In genomic region chr1:175877939-175878730, GRCh38 we compare ENCODE assay signal across 22 cellular contexts.
A peak's percentile ranks its signal among the peaks of the same experiment; 100 is the strongest.
DNase-seq lines count a peak whose midpoint lies in the region; ATAC-seq, FAIRE-seq and TF ChIP-seq lines count a peak whose summit lies in the region.
"Had no signal": no experiment of that assay in that cellular context is flagged by ENCODE, and none has a peak within 500 bp of the region (broad histone marks: within the 10 kb centered on the region; RNA-seq: fewer than 3 reads in every experiment).

No MANE protein-coding gene starts in this region.

- no peak overlapping the region for H3K18ac ChIP-seq in H1 (ENCODE audit: extremely low read depth, low read length)

- no peak overlapping the region for H3K56ac ChIP-seq in H1 (replicated peaks; ENCODE audit: insufficient read length, low read depth, low read length)

- no peak overlapping the region for H2BK5ac ChIP-seq in H1 (ENCODE audit: low read depth, low read length)

- H2BK15ac ChIP-seq in H1 (ENCODE audit: low read length) = no peak overlapping the region

- H4K5ac ChIP-seq in H1 (ENCODE audit: insufficient read length, low read depth, low read length) = no peak overlapping the region

- no peaks in the 10 kb centered on the region for H3K79me1 ChIP-seq in H1 (ENCODE audit: low read depth, low read length)

- no peaks in the 10 kb centered on the region for H3K4me1 Mint-ChIP-seq in stimulated activated naive CD8-positive, alpha-beta T cell treated with anti-CD3 and anti-CD28 coated beads, Interleukin-15, amount 100 ng/mL, for 72 hours
- H3K4me1 Mint-ChIP-seq: activated T-helper 17 cell treated with anti-CD3 and anti-CD28 coated beads, Interleukin-2, amount 50 U/mL, for 72 hours had no signal

- no peak for TF ChIP-seq EP300 in H1 (IDR thresholded peaks at IDR 0.05; ENCODE audit: borderline replicate concordance in 1 of 2, low read depth in 2 of 2, low read length in 2 of 2)

- no peak overlapping the region for H3K4ac ChIP-seq in H1 (replicated peaks; ENCODE audit: insufficient read length, low read depth, low read length)

- peak overlapping the region; percentile 86 for H4K8ac ChIP-seq in H1 (ENCODE audit: extremely low read depth, insufficient read depth, low read length)

- no peak for TF ChIP-seq RAD21 in H1 (IDR thresholded peaks at IDR 0.05 in 1 of 2, conservative IDR thresholded peaks at IDR 0.05 in 1 of 2; ENCODE audit: low read depth in 2 of 2, low read length in 2 of 2)

- no peak overlapping the region for H2BK12ac ChIP-seq in H1 (ENCODE audit: low read depth, low read length)

- no peak overlapping the region for H3K4me2 ChIP-seq in H1 (ENCODE audit: insufficient read depth in 1 of 2, low read depth in 2 of 2, low read length in 2 of 2)

- H3K4me3 Mint-ChIP-seq in stimulated activated naive CD8-positive, alpha-beta T cell treated with anti-CD3 and anti-CD28 coated beads, Interleukin-15, amount 100 ng/mL, for 72 hours = no peak overlapping the region
- H3K4me3 Mint-ChIP-seq: activated T-helper 17 cell treated with anti-CD3 and anti-CD28 coated beads, Interleukin-2, amount 50 U/mL, for 72 hours; CD4-positive, alpha-beta T cell; IgD-negative memory B cell; natural killer cell treated with Interleukin-12 subunit alpha and Interleukin-12 subunit beta and Interleukin-15 and Interleukin-18, amount 100 ng/mL, for 72 hours had no signal

- H3K27me3 ChIP-seq in H1 (replicated peaks in 1 of 4; ENCODE audit: control insufficient read depth in 3 of 4, extremely low read depth in 1 of 4, insufficient read depth in 3 of 4, low read length in 3 of 4) = peaks cover 0 to 2% (median 0%) of the 10 kb centered on the region in 4 experiments; a peak in 2 of 7 replicates

- no peak for TF ChIP-seq POLR2A in H1 (IDR thresholded peaks at IDR 0.05; ENCODE audit: control extremely low read depth in 1 of 2, low read depth in 2 of 2, low read length in 2 of 2)

- no peak overlapping the region for H4K91ac ChIP-seq in H1 (replicated peaks; ENCODE audit: insufficient read length, low read length)

- no peak overlapping the region for H3K9ac ChIP-seq in H1 (replicated peaks in 1 of 4; ENCODE audit: extremely low read depth in 1 of 4, low read depth in 3 of 4, low read length in 3 of 4)

- POLR2A ChIA-PET in H1 (lab: Charles Lee; ENCODE audit: partially characterized antibody) = no interaction called here

- DNase-seq in COR-L47 (lab: John Stamatoyannopoulos, UW) (peak; percentile 13), NCI-H69 (lab: John Stamatoyannopoulos, UW) (peak; percentile 12), H1 (ENCODE audit: low read depth in 1 of 2, low spot score in 2 of 2) (no peak), occipital lobe (lab: John Stamatoyannopoulos, UW) (peak; percentile 64), MV-4-11 (lab: John Stamatoyannopoulos, UW) (no peak)
- no peak for DNase-seq in stimulated activated naive CD8-positive, alpha-beta T cell treated with anti-CD3 and anti-CD28 coated beads, Interleukin-15, amount 100 ng/mL, for 72 hours
- DNase-seq: activated CD4-positive, alpha-beta T cell treated with anti-CD3 and anti-CD28 coated beads for 1 hour; CD4-positive, alpha-beta T cell; cerebellar nuclear complex; DMS153; NCI-H187 treated with DMSO at 0.1 percent for 48 hours; NCI-H524 had no signal

- no peak overlapping the region for H2AK5ac ChIP-seq in H1 (ENCODE audit: low read depth, low read length)

- no peaks in the 10 kb centered on the region for H4K20me1 ChIP-seq in H1 (replicated peaks in 1 of 2; ENCODE audit: control insufficient read depth in 1 of 2, insufficient read depth in 2 of 2, low read length in 2 of 2)

- H3K27ac ChIP-seq in H1 (ENCODE audit: low read depth, low read length) = no peak overlapping the region
- H3K27ac ChIP-seq: skin epidermis had no signal

- H2AFZ ChIP-seq in H1 (ENCODE audit: low read length) = no peak overlapping the region

- peaks cover 13% of the 10 kb centered on the region for H3K27me3 Mint-ChIP-seq in stimulated activated naive CD8-positive, alpha-beta T cell treated with anti-CD3 and anti-CD28 coated beads, Interleukin-15, amount 100 ng/mL, for 72 hours
- H3K27me3 Mint-ChIP-seq: CD4-positive, alpha-beta T cell; IgD-negative memory B cell; progenitor cell of endocrine pancreas had no signal

- no peaks in the 10 kb centered on the region for H3K9me3 Mint-ChIP-seq in stimulated activated naive CD8-positive, alpha-beta T cell treated with anti-CD3 and anti-CD28 coated beads, Interleukin-15, amount 100 ng/mL, for 72 hours
- H3K9me3 Mint-ChIP-seq: activated T-helper 17 cell treated with anti-CD3 and anti-CD28 coated beads, Interleukin-2, amount 50 U/mL, for 72 hours; CD4-positive, alpha-beta T cell; natural killer cell treated with Interleukin-12 subunit alpha and Interleukin-12 subunit beta and Interleukin-15 and Interleukin-18, amount 100 ng/mL, for 72 hours had no signal

- TF ChIP-seq CTCF in H1 (IDR thresholded peaks at IDR 0.05; ENCODE audit: control extremely low read depth in 1 of 3, insufficient read depth in 1 of 3, low read depth in 1 of 3, low read length in 3 of 3) = no peak

- H3K23me2 ChIP-seq in H1 (ENCODE audit: low read depth, low read length) = no peaks in the 10 kb centered on the region

- no peak for FAIRE-seq in H1 (lab: Jason Lieb, UNC)
- FAIRE-seq: GM12892, islet of Langerhans had no signal

- no peaks in the 10 kb centered on the region for H3K36me3 ChIP-seq in H1 (ENCODE audit: control insufficient read depth in 2 of 4, insufficient read depth in 4 of 4, low read length in 3 of 4)

- H3K14ac ChIP-seq in H1 (ENCODE audit: insufficient read length) = no peak overlapping the region

- WGBS in H1 (ENCODE audit: extremely low coverage in 1 of 2, insufficient coverage in 1 of 2, insufficient read length in 1 of 2, insufficient replicate concordance in 2 of 2, low coverage in 1 of 2, low lambda C conversion rate in 2 of 2, missing lambda C conversion rate in 1 of 2), 2 experiments = 93% methylated on average over 19 of the region's 20 CpGs; no CpG with 5 or more reads in 1 of the 2 experiments

- no peak overlapping the region for H3K4me3 ChIP-seq in H1 (ENCODE audit: extremely low read depth in 1 of 4, insufficient read depth in 2 of 4, low read depth in 3 of 4, low read length in 4 of 4)
- H3K4me3 ChIP-seq: lung, skin epidermis had no signal

- no peak overlapping the region for H3K27ac Mint-ChIP-seq in stimulated activated naive CD8-positive, alpha-beta T cell treated with anti-CD3 and anti-CD28 coated beads, Interleukin-15, amount 100 ng/mL, for 72 hours
- H3K27ac Mint-ChIP-seq: activated T-helper 17 cell treated with anti-CD3 and anti-CD28 coated beads, Interleukin-2, amount 50 U/mL, for 72 hours; CD4-positive, alpha-beta T cell; IgD-negative memory B cell; natural killer cell treated with Interleukin-12 subunit alpha and Interleukin-12 subunit beta and Interleukin-15 and Interleukin-18, amount 100 ng/mL, for 72 hours had no signal

- no peak overlapping the region for H2BK120ac ChIP-seq in H1 (replicated peaks; ENCODE audit: low read depth, low read length)

- ATAC-seq in HG03045 (IDR thresholded peaks at IDR 0.05; ENCODE audit: unreplicated experiment) (no peak), HG03342 (IDR thresholded peaks at IDR 0.05; ENCODE audit: unreplicated experiment) (no peak)
- ATAC-seq in stimulated activated naive CD8-positive, alpha-beta T cell treated with anti-CD3 and anti-CD28 coated beads, Interleukin-15, amount 100 ng/mL, for 72 hours = no peak
- ATAC-seq: activated T-helper 17 cell treated with anti-CD3 and anti-CD28 coated beads, Interleukin-2, amount 50 U/mL, for 72 hours had no signal

- H3K79me2 ChIP-seq in H1 (ENCODE audit: control insufficient read depth in 1 of 2, insufficient read depth in 2 of 2, low read length in 2 of 2) = no peaks in the 10 kb centered on the region

- peaks cover 0 to 2% (median 0%) of the 10 kb centered on the region in 4 experiments; a peak in 1 of 7 replicates for H3K4me1 ChIP-seq in H1 (replicated peaks in 1 of 4; ENCODE audit: control insufficient read depth in 3 of 4, insufficient read depth in 4 of 4, low read length in 3 of 4)

- no peaks in the 10 kb centered on the region for H3K9me3 ChIP-seq in H1 (ENCODE audit: insufficient read depth in 2 of 2, low read depth in 1 of 2, low read length in 1 of 2)

- CTCF ChIA-PET in H1 (lab: Charles Lee; ENCODE audit: partially characterized antibody) = interaction anchor here (0.7 to 3.1 kb wide), 3 partner anchors 9 to 134 kb away, joined by 3 to 23 read pairs (median 3); no protein-coding TSS in a partner anchor

- H3K23ac ChIP-seq in H1 (ENCODE audit: insufficient read length) = no peak overlapping the region

- no peak overlapping the region for H2BK20ac ChIP-seq in H1 (ENCODE audit: low read length)

TF ChIP-seq in H1, 55 proteins besides CTCF, POLR2A, EP300 and RAD21:
- TF ChIP-seq JUN (IDR thresholded peaks at IDR 0.05; ENCODE audit: low read depth, low read length) = no peak
- no peak for TF ChIP-seq POU5F1 (IDR thresholded peaks at IDR 0.05; ENCODE audit: low read depth, low read length)
- no peak for TF ChIP-seq TAF7 (optimal IDR thresholded peaks at IDR 0.05; ENCODE audit: borderline replicate concordance, low read depth, low read length)
- no peak for TF ChIP-seq ZNF274 (IDR thresholded peaks at IDR 0.05; ENCODE audit: borderline replicate concordance, extremely low read depth, low read length)
- TF ChIP-seq SUZ12 (IDR thresholded peaks at IDR 0.05; ENCODE audit: low read length) = no peak

Comparison
In these comparisons a context has a peak if more than half of its experiments do, and no peak if none do; other contexts are left out.
1. DNase-seq: peak in COR-L47 (single experiment), NCI-H69 (single experiment) and occipital lobe (single experiment); none in H1 (0 of 2), MV-4-11 (single experiment) and stimulated activated naive CD8-positive, alpha-beta T cell treated with anti-CD3 and anti-CD28 coated beads, Interleukin-15, amount 100 ng/mL, for 72 hours (0 of 2).